In genomic region chr12:109714141-109714912, GRCh38 we compare ENCODE assay signal across 8 cellular contexts. TPM values are rescaled to one million over a fixed set of nuclear protein-coding genes. Genes with fewer than 3 reads are reported as not detected.
A peak's percentile ranks its signal among the peaks of the same experiment; 100 is the strongest.
DNase-seq lines count a peak whose midpoint lies in the region; ATAC-seq, FAIRE-seq and TF ChIP-seq lines count a peak whose summit lies in the region.

No MANE protein-coding gene starts in this region.

- POLR2A ChIA-PET in CD8-positive, alpha-beta memory T cell (lab: Charles Lee): interaction anchor here (0.6 to 1.3 kb wide), 2 partner anchors 237 to 1084 kb away, joined by 5 read pairs; partner anchors contain the start of genes KCTD10 and UBE3B

- H3K79me2 ChIP-seq in astrocyte (ENCODE audit: insufficient read depth, low read length): no peaks in the 10 kb centered on the region

- H3K27ac ChIP-seq in CD8-positive, alpha-beta memory T cell (ENCODE audit: low read depth, low read length): no peak overlapping the region
- no peak overlapping the region for H3K27ac ChIP-seq in astrocyte (ENCODE audit: low read depth, low read length)

- peak overlapping the region; percentile 52 for H2AFZ ChIP-seq in astrocyte (ENCODE audit: low read depth, low read length)

- H4K20me1 ChIP-seq in astrocyte (ENCODE audit: insufficient read depth, low read length): peaks cover 28% of the 10 kb centered on the region

- H3K36me3 Mint-ChIP-seq in CD8-positive, alpha-beta memory T cell: no peaks in the 10 kb centered on the region
- H3K36me3 Mint-ChIP-seq in astrocyte (ENCODE audit: low read depth, unreplicated experiment): no peaks in the 10 kb centered on the region

- peak overlapping the region in 1 of 8 donors; percentile 24 for H3K27ac Mint-ChIP-seq in CD8-positive, alpha-beta memory T cell
- no peak overlapping the region for H3K27ac Mint-ChIP-seq in astrocyte (ENCODE audit: unreplicated experiment)

- H3K36me3 ChIP-seq in CD8-positive, alpha-beta memory T cell (ENCODE audit: insufficient read depth, low read length): no peaks in the 10 kb centered on the region
- H3K36me3 ChIP-seq in astrocyte (ENCODE audit: insufficient read depth, low read length): no peaks in the 10 kb centered on the region

- H3K4me2 ChIP-seq in astrocyte (ENCODE audit: low read length): peak overlapping the region; percentile 84

- peak overlapping the region; percentile 41 for H3K4me3 ChIP-seq in CD8-positive, alpha-beta memory T cell (ENCODE audit: low read length)
- H3K4me3 ChIP-seq in Jurkat, Clone E6-1 (ENCODE audit: low read length): peak overlapping the region; percentile 52
- peak overlapping the region; percentile 51 for H3K4me3 ChIP-seq in astrocyte (ENCODE audit: insufficient read depth, low read depth, low read length)

- peak; percentile 12 for ATAC-seq in GM21367 (IDR thresholded peaks at IDR 0.05; ENCODE audit: unreplicated experiment)

- CTCF ChIA-PET in CD8-positive, alpha-beta memory T cell (lab: Charles Lee): interaction anchor here (0.8 to 1.8 kb wide), 2 partner anchors 117 to 235 kb away, joined by 3 to 6 read pairs; no protein-coding TSS in a partner anchor

- H3K9me3 Mint-ChIP-seq in CD8-positive, alpha-beta memory T cell: no peaks in the 10 kb centered on the region
- no peaks in the 10 kb centered on the region for H3K9me3 Mint-ChIP-seq in astrocyte (ENCODE audit: unreplicated experiment)

- peak overlapping the region; percentile 63 to 91 (median 76) for H3K4me3 Mint-ChIP-seq in CD8-positive, alpha-beta memory T cell
- H3K4me3 Mint-ChIP-seq in astrocyte (ENCODE audit: unreplicated experiment): no peak overlapping the region

- peaks cover 8% of the 10 kb centered on the region for H3K4me1 ChIP-seq in CD8-positive, alpha-beta memory T cell (ENCODE audit: insufficient read depth, low read length)
- peaks cover 3% of the 10 kb centered on the region for H3K4me1 ChIP-seq in astrocyte (ENCODE audit: insufficient read depth, low read length)

- TF ChIP-seq CTCF in astrocyte (IDR thresholded peaks at IDR 0.05; ENCODE audit: insufficient read depth, low read depth, low read length): no peak

- H3K4me1 Mint-ChIP-seq in CD8-positive, alpha-beta memory T cell: peaks cover 0 to 11% (median 0%) of the 10 kb centered on the region in 3 donors
- peaks cover 2% of the 10 kb centered on the region for H3K4me1 Mint-ChIP-seq in astrocyte (ENCODE audit: low read depth, unreplicated experiment)

- H3K9ac ChIP-seq in astrocyte (ENCODE audit: low read length): peak overlapping the region; percentile 18

- H3K27me3 ChIP-seq in CD8-positive, alpha-beta memory T cell (ENCODE audit: insufficient read depth, low read length, poor library complexity, severe bottlenecking): peaks cover 7% of the 10 kb centered on the region
- peaks cover 53% of the 10 kb centered on the region for H3K27me3 ChIP-seq in astrocyte (ENCODE audit: insufficient read depth, low read length)

- peaks cover 8 to 44% of the 10 kb centered on the region in 2 donors for H3K27me3 Mint-ChIP-seq in CD8-positive, alpha-beta memory T cell
- peaks cover 28% of the 10 kb centered on the region for H3K27me3 Mint-ChIP-seq in astrocyte (ENCODE audit: low read depth, unreplicated experiment)

- no peak for FAIRE-seq in astrocyte (lab: Jason Lieb, UNC)

- H3K9me3 ChIP-seq in CD8-positive, alpha-beta memory T cell (ENCODE audit: low read length): no peaks in the 10 kb centered on the region
- no peaks in the 10 kb centered on the region for H3K9me3 ChIP-seq in astrocyte (ENCODE audit: insufficient read depth, low read depth, low read length)

- DNase-seq in CD8-positive, alpha-beta memory T cell: peak; percentile 31 to 68 (median 46)
- DNase-seq in Jurkat, Clone E6-1 (ENCODE audit: low read depth, low spot score): no peak
- DNase-seq in T-helper 1 cell (peak in 4 of 5 donors; percentile 28 to 48 (median 36)), astrocyte (ENCODE audit: low read depth) (peak; percentile 12), iPS-NIHi11 (ENCODE audit: low spot score) (peak; percentile 77), dedifferentiated amniotic fluid mesenchymal stem cell (ENCODE audit: extremely low spot score) (no peak)
- peak; percentile 28 to 46 for DNase-seq in stimulated activated CD4-positive, alpha-beta T cell treated with anti-CD3 and anti-CD28 coated beads, Interleukin-12 subunit alpha, Interleukin-12 subunit beta, amount 100 ng/mL, for 24 hours (ENCODE audit: low read depth in 2 of 2)

RNA-seq across cellular contexts. Expression of gene FAM222A, which starts 0.7 kb away (rescaled TPM):
- 1 to 10 TPM; 2.0 to 3.0 TPM for total RNA-seq in CD8-positive, alpha-beta memory T cell
- 0.32 TPM for polyA plus RNA-seq in CD8-positive, alpha-beta memory T cell
- 3.4 TPM for polyA plus RNA-seq in Jurkat, Clone E6-1 (2012; ENCODE audit: insufficient read depth, insufficient read length)
- 1.2 and 1.4 TPM in 2 replicates for total RNA-seq in astrocyte

Comparison
In these comparisons a context has a peak if more than half of its experiments do, and no peak if none do; other contexts are left out.
1. DNase-seq: peak in CD8-positive, alpha-beta memory T cell (5 of 5), T-helper 1 cell (4 of 5), astrocyte (single experiment), iPS-NIHi11 (single experiment) and stimulated activated CD4-positive, alpha-beta T cell treated with anti-CD3 and anti-CD28 coated beads, Interleukin-12 subunit alpha, Interleukin-12 subunit beta, amount 100 ng/mL, for 24 hours (2 of 2); none in Jurkat, Clone E6-1 (single experiment) and dedifferentiated amniotic fluid mesenchymal stem cell (single experiment).
2. Peak in every context shown above with its lines, with median percentiles within 50 percentile points of each other: H3K4me3 ChIP-seq.